Comparison of ENCODE assay signal across 32 cellular contexts in genomic region chr10:82914655-82915136, GRCh38.
A peak's percentile ranks its signal among the peaks of the same experiment; 100 is the strongest.
DNase-seq lines count a peak whose midpoint lies in the region; ATAC-seq and TF ChIP-seq lines count a peak whose summit lies in the region.
"Had no signal": no experiment of that assay in that cellular context is flagged by ENCODE, and none has a peak within 500 bp of the region (broad histone marks: within the 10 kb centered on the region; RNA-seq: fewer than 3 reads in every experiment).

No MANE protein-coding gene starts in this region.

- H3K27me3 ChIP-seq in ascending aorta, result no peaks in the 10 kb centered on the region
- H3K27me3 ChIP-seq: neutrophil, right lobe of liver, stomach had no signal

- no peak overlapping the region for H3K27ac Mint-ChIP-seq in activated T-cell treated with anti-CD3 and anti-CD28 coated beads, Interleukin-2, amount 50 U/mL, for 24 hours
- H3K27ac Mint-ChIP-seq: activated CD4-positive, alpha-beta memory T cell treated with anti-CD3 and anti-CD28 coated beads for 36 hours; activated naive CD4-positive, alpha-beta T cell treated with anti-CD3 and anti-CD28 coated beads for 36 hours; B cell; CD8-positive, alpha-beta memory T cell; dendritic cell treated with granulocyte-macrophage colony-stimulating factor and Interleukin-4, amounts not matched to agents 40 ng/mL and 50 ng/mL, for 4 days; GM23338 had no signal

- H3K9me3 ChIP-seq in ascending aorta, result no peaks in the 10 kb centered on the region
- H3K9me3 ChIP-seq: neutrophil, right lobe of liver, stomach had no signal

- H3K4me1 Mint-ChIP-seq in activated T-cell treated with anti-CD3 and anti-CD28 coated beads, Interleukin-2, amount 50 U/mL, for 24 hours (ENCODE audit: low read depth), result no peaks in the 10 kb centered on the region
- H3K4me1 Mint-ChIP-seq: B cell; CD8-positive, alpha-beta memory T cell; central memory CD8-positive, alpha-beta T cell; GM23338 had no signal

- no peak overlapping the region for H3K27ac ChIP-seq in ascending aorta
- H3K27ac ChIP-seq: neutrophil, PC-9, right lobe of liver, stomach had no signal

- H3K27me3 Mint-ChIP-seq in activated T-cell treated with anti-CD3 and anti-CD28 coated beads, Interleukin-2, amount 50 U/mL, for 24 hours, result no peaks in the 10 kb centered on the region
- H3K27me3 Mint-ChIP-seq: activated CD4-positive, alpha-beta memory T cell treated with anti-CD3 and anti-CD28 coated beads for 36 hours; B cell; central memory CD8-positive, alpha-beta T cell; dendritic cell treated with granulocyte-macrophage colony-stimulating factor and Interleukin-4, amounts not matched to agents 40 ng/mL and 50 ng/mL, for 4 days had no signal

- H3K4me3 ChIP-seq in ascending aorta, result no peak overlapping the region
- H3K4me3 ChIP-seq: GM23338, PC-9, right lobe of liver, stomach had no signal

- peaks cover 0 to 3% of the 10 kb centered on the region in 2 donors for H3K4me1 ChIP-seq in ascending aorta
- H3K4me1 ChIP-seq: right lobe of liver had no signal

- no peaks in the 10 kb centered on the region for H3K36me3 Mint-ChIP-seq in activated T-cell treated with anti-CD3 and anti-CD28 coated beads, Interleukin-2, amount 50 U/mL, for 24 hours (ENCODE audit: low read depth)
- H3K36me3 Mint-ChIP-seq: activated CD4-positive, alpha-beta memory T cell treated with anti-CD3 and anti-CD28 coated beads for 36 hours; CD8-positive, alpha-beta memory T cell had no signal

- H3K9me3 Mint-ChIP-seq in activated T-cell treated with anti-CD3 and anti-CD28 coated beads, Interleukin-2, amount 50 U/mL, for 24 hours, result peaks cover 3% of the 10 kb centered on the region
- H3K9me3 Mint-ChIP-seq: dendritic cell treated with granulocyte-macrophage colony-stimulating factor and Interleukin-4, amounts not matched to agents 40 ng/mL and 50 ng/mL, for 4 days had no signal

- DNase-seq in GM10266 (ENCODE audit: extremely low spot score) (peak; percentile 42), cerebellum (ENCODE audit: low spot score) (no peak), ascending aorta (ENCODE audit: low spot score in 2 of 2) (no peak)
- no peak for DNase-seq in activated T-cell treated with anti-CD3 and anti-CD28 coated beads, Interleukin-2, amount 50 U/mL, for 24 hours
- DNase-seq: ACHN; activated CD4-positive, alpha-beta memory T cell treated with anti-CD3 and anti-CD28 coated beads for 36 hours; activated CD4-positive, CD25-positive, alpha-beta regulatory T cell treated with anti-CD3 and anti-CD28 coated beads, Interleukin-2, amount 50 U/mL, for 72 hours; activated CD8-positive, alpha-beta memory T cell treated with anti-CD3 and anti-CD28 coated beads, Interleukin-2, amount 50 U/mL, for 48 hours; activated naive CD4-positive, alpha-beta T cell treated with anti-CD3 and anti-CD28 coated beads for 36 hours; CD8-positive, alpha-beta memory T cell; foreskin fibroblast; head of caudate nucleus; Kasumi-1; NCI-H1417 treated with DMSO at 0.1 percent for 48 hours; NCI-H2029 treated with DMSO at 0.1 percent for 48 hours; NCI-H2227 treated with DMSO at 0.1 percent for 48 hours; NCI-H526 treated with DMSO at 0.1 percent for 48 hours; NK-92 treated with Interleukin-12 subunit alpha and Interleukin-12 subunit beta, amount 100 ng/mL, for 24 hours; PC-9; right lobe of liver; stimulated activated CD4-positive, alpha-beta T cell treated with anti-CD3 and anti-CD28 coated beads, Interleukin-2, amount 100 ng/mL, for 48 hours; stomach had no signal

- intact Hi-C loops in ascending aorta (cut with DNase I), result no loop called here

- ATAC-seq in GM18858 (IDR thresholded peaks at IDR 0.05; ENCODE audit: unreplicated experiment) (peak; percentile 72), HG02623 (IDR thresholded peaks at IDR 0.05; ENCODE audit: unreplicated experiment) (peak; percentile 50), HG03565 (IDR thresholded peaks at IDR 0.05; ENCODE audit: unreplicated experiment) (peak; percentile 74)
- ATAC-seq: esophagus mucosa, GM23338, right lobe of liver, SK-N-SH treated with all-trans-retinoic acid at 6 μM for 48 hours had no signal

- no peaks in the 10 kb centered on the region for H3K36me3 ChIP-seq in ascending aorta
- H3K36me3 ChIP-seq: neutrophil, right lobe of liver, stomach had no signal

- no peak overlapping the region for H3K4me3 Mint-ChIP-seq in activated T-cell treated with anti-CD3 and anti-CD28 coated beads, Interleukin-2, amount 50 U/mL, for 24 hours
- H3K4me3 Mint-ChIP-seq: activated CD4-positive, alpha-beta memory T cell treated with anti-CD3 and anti-CD28 coated beads for 36 hours; activated naive CD4-positive, alpha-beta T cell treated with anti-CD3 and anti-CD28 coated beads for 36 hours; B cell; CD8-positive, alpha-beta memory T cell; central memory CD8-positive, alpha-beta T cell; dendritic cell treated with granulocyte-macrophage colony-stimulating factor and Interleukin-4, amounts not matched to agents 40 ng/mL and 50 ng/mL, for 4 days; GM23338 had no signal

- no peak for TF ChIP-seq CTCF in GM10266 (IDR thresholded peaks at IDR 0.05; ENCODE audit: control insufficient read depth, insufficient read depth, low read depth, missing control alignments)
- no peak for TF ChIP-seq CTCF in ascending aorta (IDR thresholded peaks at IDR 0.05)
